ENCODE assay signal across 22 cellular contexts in the genomic region with DNA sequence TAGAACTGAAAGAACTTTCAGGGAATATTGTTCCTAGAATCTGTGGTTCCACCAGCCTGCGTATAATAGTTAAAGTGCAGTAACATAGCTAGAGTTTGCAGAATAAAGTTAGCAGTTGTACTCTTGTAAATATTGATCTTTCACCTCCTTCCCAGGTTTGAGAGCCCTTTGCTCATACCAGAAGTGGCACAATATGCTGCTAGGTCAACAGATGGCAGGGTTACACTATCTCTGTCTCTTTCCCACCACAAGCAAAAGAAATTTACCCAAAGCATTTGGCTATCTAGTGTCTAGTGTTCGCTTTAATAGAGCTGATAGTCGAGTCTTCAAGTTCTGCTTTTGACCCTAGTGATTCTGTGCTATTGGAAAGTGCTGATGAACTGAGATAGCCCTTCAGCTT.
DNase-seq lines count a peak whose midpoint lies in the region; ATAC-seq and TF ChIP-seq lines count a peak whose summit lies in the region.
"Had no signal": no experiment of that assay in that cellular context is flagged by ENCODE, and none has a peak within 500 bp of the region (broad histone marks: within the 10 kb centered on the region; RNA-seq: fewer than 3 reads in every experiment).

No MANE protein-coding gene starts in this region.

- H3K4me1 ChIP-seq in right atrium auricular region: no peaks in the 10 kb centered on the region
- H3K4me1 ChIP-seq: heart left ventricle, left ventricle myocardium inferior, psoas muscle had no signal

- TF ChIP-seq CTCF in chondrocyte (IDR thresholded peaks at IDR 0.05): peak; percentile 34
- no peak for TF ChIP-seq CTCF in right atrium auricular region (IDR thresholded peaks at IDR 0.05)

- H3K27me3 ChIP-seq in right atrium auricular region: no peaks in the 10 kb centered on the region
- H3K27me3 ChIP-seq: heart left ventricle had no signal

- peak; percentile 53 for ATAC-seq in HG02943 (IDR thresholded peaks at IDR 0.05; ENCODE audit: low read depth, unreplicated experiment)
- ATAC-seq: activated naive CD4-positive, alpha-beta T cell treated with anti-CD3 and anti-CD28 coated beads, Interleukin-2, amount 50 U/mL, for 72 hours; effector memory CD8-positive, alpha-beta T cell; heart left ventricle; psoas muscle; stimulated activated naive CD8-positive, alpha-beta T cell treated with anti-CD3 and anti-CD28 coated beads, Interleukin-15, amount 100 ng/mL, for 72 hours had no signal

- H3K4me3 ChIP-seq in right atrium auricular region: no peak overlapping the region
- H3K4me3 ChIP-seq: heart left ventricle, left ventricle myocardium inferior, psoas muscle, smooth muscle cell had no signal

- no peak overlapping the region for H3K4me3 Mint-ChIP-seq in chondrocyte (ENCODE audit: unreplicated experiment)
- H3K4me3 Mint-ChIP-seq: activated CD4-positive, alpha-beta T cell treated with anti-CD3 and anti-CD28 coated beads, Interleukin-2, amount 10 ng/mL, durations not matched to agents 7 days and 5 days; CD8-positive, alpha-beta memory T cell; effector memory CD8-positive, alpha-beta T cell; H9; IgD-negative memory B cell; stimulated activated naive CD8-positive, alpha-beta T cell treated with anti-CD3 and anti-CD28 coated beads, Interleukin-15, amount 100 ng/mL, for 72 hours; type B pancreatic cell had no signal

- peaks cover 7% of the 10 kb centered on the region for H3K9me3 Mint-ChIP-seq in chondrocyte (ENCODE audit: low read depth)
- H3K9me3 Mint-ChIP-seq: activated CD4-positive, alpha-beta T cell treated with anti-CD3 and anti-CD28 coated beads, Interleukin-2, amount 10 ng/mL, durations not matched to agents 7 days and 5 days had no signal

- H3K27ac Mint-ChIP-seq in chondrocyte (ENCODE audit: unreplicated experiment): no peak overlapping the region
- H3K27ac Mint-ChIP-seq: activated CD4-positive, alpha-beta T cell treated with anti-CD3 and anti-CD28 coated beads, Interleukin-2, amount 10 ng/mL, durations not matched to agents 7 days and 5 days; activated naive CD4-positive, alpha-beta T cell treated with anti-CD3 and anti-CD28 coated beads, Interleukin-2, amount 50 U/mL, for 72 hours; CD8-positive, alpha-beta memory T cell; effector memory CD8-positive, alpha-beta T cell; H9; IgD-negative memory B cell; stimulated activated naive CD8-positive, alpha-beta T cell treated with anti-CD3 and anti-CD28 coated beads, Interleukin-15, amount 100 ng/mL, for 72 hours; type B pancreatic cell had no signal

- DNase-seq in NCI-H510A treated with DMSO at 0.1 percent for 48 hours (lab: John Stamatoyannopoulos, UW) (peak; percentile 94), chondrocyte (ENCODE audit: low spot score) (no peak), myocyte (ENCODE audit: low read depth) (peak; percentile 22), right atrium auricular region (ENCODE audit: low spot score) (no peak), MV-4-11 (lab: John Stamatoyannopoulos, UW) (no peak), NCI-H524 treated with DMSO at 0.1 percent for 48 hours (lab: John Stamatoyannopoulos, UW) (no peak)
- DNase-seq: activated CD4-positive, alpha-beta T cell treated with anti-CD3 and anti-CD28 coated beads, Interleukin-2, amount 10 ng/mL, durations not matched to agents 7 days and 5 days; CD8-positive, alpha-beta memory T cell; effector memory CD8-positive, alpha-beta T cell; H9; heart left ventricle; left ventricle myocardium inferior; psoas muscle; SHP77; stimulated activated CD4-positive, alpha-beta T cell treated with anti-CD3 and anti-CD28 coated beads, Interleukin-4, amount 100 ng/mL, for 1 hour; stimulated activated naive CD8-positive, alpha-beta T cell treated with anti-CD3 and anti-CD28 coated beads, Interleukin-15, amount 100 ng/mL, for 72 hours had no signal

- no peak overlapping the region for H3K27ac ChIP-seq in right atrium auricular region
- H3K27ac ChIP-seq: heart left ventricle, HL-60, left ventricle myocardium inferior, psoas muscle had no signal

- no peaks in the 10 kb centered on the region for H3K4me1 Mint-ChIP-seq in chondrocyte (ENCODE audit: low read depth)
- H3K4me1 Mint-ChIP-seq: activated CD4-positive, alpha-beta T cell treated with anti-CD3 and anti-CD28 coated beads, Interleukin-2, amount 10 ng/mL, durations not matched to agents 7 days and 5 days; CD8-positive, alpha-beta memory T cell; stimulated activated naive CD8-positive, alpha-beta T cell treated with anti-CD3 and anti-CD28 coated beads, Interleukin-15, amount 100 ng/mL, for 72 hours had no signal

- no peaks in the 10 kb centered on the region for H3K36me3 ChIP-seq in right atrium auricular region
- H3K36me3 ChIP-seq: heart left ventricle, left ventricle myocardium inferior had no signal

- H3K36me3 Mint-ChIP-seq in chondrocyte (ENCODE audit: low read depth): peaks cover under 1% of the 10 kb centered on the region
- H3K36me3 Mint-ChIP-seq: CD8-positive, alpha-beta memory T cell; type B pancreatic cell had no signal

- peaks cover 0 to 1% of the 10 kb centered on the region in 2 donors for H3K9me3 ChIP-seq in right atrium auricular region
- H3K9me3 ChIP-seq: psoas muscle had no signal

- H3K27me3 Mint-ChIP-seq in chondrocyte (ENCODE audit: low read depth): no peaks in the 10 kb centered on the region
- H3K27me3 Mint-ChIP-seq: activated CD4-positive, alpha-beta T cell treated with anti-CD3 and anti-CD28 coated beads, Interleukin-2, amount 10 ng/mL, durations not matched to agents 7 days and 5 days; CD8-positive, alpha-beta memory T cell; effector memory CD8-positive, alpha-beta T cell; IgD-negative memory B cell; stimulated activated naive CD8-positive, alpha-beta T cell treated with anti-CD3 and anti-CD28 coated beads, Interleukin-15, amount 100 ng/mL, for 72 hours; type B pancreatic cell had no signal

Comparison
In these comparisons a context has a peak if more than half of its experiments do, and no peak if none do; other contexts are left out.
1. DNase-seq: peak in NCI-H510A treated with DMSO at 0.1 percent for 48 hours (single experiment) and myocyte (single experiment); none in chondrocyte (single experiment), right atrium auricular region (single experiment), MV-4-11 (single experiment) and NCI-H524 treated with DMSO at 0.1 percent for 48 hours (single experiment).